ENCODE assay signal across 2 cellular contexts in the genomic region with DNA sequence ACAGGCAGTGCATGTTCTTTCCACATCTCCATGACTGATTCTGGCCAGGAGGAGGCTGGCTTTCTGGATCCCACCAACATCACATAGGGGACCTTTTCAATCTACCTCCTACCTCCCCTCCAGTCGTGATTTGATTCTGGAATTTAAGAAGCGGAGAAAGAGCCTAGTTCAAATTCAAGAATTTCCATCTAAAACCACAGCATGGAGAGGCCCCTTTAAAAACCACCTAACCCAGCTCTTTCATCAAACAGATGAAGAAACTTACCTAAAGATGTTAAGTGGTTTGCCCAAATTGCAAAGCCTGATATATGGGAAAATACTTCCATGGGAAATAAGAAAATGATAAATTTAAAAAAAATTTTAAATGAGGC.
TF ChIP-seq lines count a peak whose summit lies in the region.

No MANE protein-coding gene starts in this region.

TF ChIP-seq in IMR-90, 13 proteins besides CTCF, POLR2A, EP300 and RAD21:
- TF ChIP-seq CHD1 (IDR thresholded peaks at IDR 0.05; ENCODE audit: low read depth, low read length) (no peak), ELK1 (IDR thresholded peaks at IDR 0.05; ENCODE audit: borderline replicate concordance, low read depth, low read length) (no peak), MXI1 (IDR thresholded peaks at IDR 0.05; ENCODE audit: borderline replicate concordance, low read depth, low read length) (no peak), MAZ (IDR thresholded peaks at IDR 0.05; ENCODE audit: borderline replicate concordance, low read depth, low read length) (no peak), MAFK (IDR thresholded peaks at IDR 0.05; ENCODE audit: low read depth, low read length) (no peak)

TF ChIP-seq in K562, 482 proteins besides CTCF, POLR2A, EP300 and RAD21:
- TF ChIP-seq, protein P1, sequence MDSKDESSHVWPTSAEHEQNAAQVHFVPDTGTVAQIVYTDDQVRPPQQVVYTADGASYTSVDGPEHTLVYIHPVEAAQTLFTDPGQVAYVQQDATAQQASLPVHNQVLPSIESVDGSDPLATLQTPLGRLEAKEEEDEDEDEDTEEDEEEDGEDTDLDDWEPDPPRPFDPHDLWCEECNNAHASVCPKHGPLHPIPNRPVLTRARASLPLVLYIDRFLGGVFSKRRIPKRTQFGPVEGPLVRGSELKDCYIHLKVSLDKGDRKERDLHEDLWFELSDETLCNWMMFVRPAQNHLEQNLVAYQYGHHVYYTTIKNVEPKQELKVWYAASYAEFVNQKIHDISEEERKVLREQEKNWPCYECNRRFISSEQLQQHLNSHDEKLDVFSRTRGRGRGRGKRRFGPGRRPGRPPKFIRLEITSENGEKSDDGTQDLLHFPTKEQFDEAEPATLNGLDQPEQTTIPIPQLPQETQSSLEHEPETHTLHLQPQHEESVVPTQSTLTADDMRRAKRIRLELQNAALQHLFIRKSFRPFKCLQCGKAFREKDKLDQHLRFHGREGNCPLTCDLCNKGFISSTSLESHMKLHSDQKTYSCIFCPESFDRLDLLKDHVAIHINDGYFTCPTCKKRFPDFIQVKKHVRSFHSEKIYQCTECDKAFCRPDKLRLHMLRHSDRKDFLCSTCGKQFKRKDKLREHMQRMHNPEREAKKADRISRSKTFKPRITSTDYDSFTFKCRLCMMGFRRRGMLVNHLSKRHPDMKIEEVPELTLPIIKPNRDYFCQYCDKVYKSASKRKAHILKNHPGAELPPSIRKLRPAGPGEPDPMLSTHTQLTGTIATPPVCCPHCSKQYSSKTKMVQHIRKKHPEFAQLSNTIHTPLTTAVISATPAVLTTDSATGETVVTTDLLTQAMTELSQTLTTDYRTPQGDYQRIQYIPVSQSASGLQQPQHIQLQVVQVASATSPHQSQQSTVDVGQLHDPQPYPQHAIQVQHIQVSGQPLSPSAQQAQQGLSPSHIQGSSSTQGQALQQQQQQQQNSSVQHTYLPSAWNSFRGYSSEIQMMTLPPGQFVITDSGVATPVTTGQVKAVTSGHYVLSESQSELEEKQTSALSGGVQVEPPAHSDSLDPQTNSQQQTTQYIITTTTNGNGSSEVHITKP (IDR thresholded peaks at IDR 0.05; ENCODE audit: partially characterized antibody), result peak; percentile 95
- TF ChIP-seq FOXK2 (conservative IDR thresholded peaks at IDR 0.05 in 1 of 2, IDR thresholded peaks at IDR 0.05 in 1 of 2; ENCODE audit: low read depth in 2 of 2), result 0 out of 4 replicates have a peak, but pooled peaks of 1 of the 2 experiments have one; percentile 22
- TF ChIP-seq FOXJ3 (CRISPR knock-in tag; IDR thresholded peaks at IDR 0.05), result no peak
- TF ChIP-seq TCF7L2 (IDR thresholded peaks at IDR 0.05; ENCODE audit: low read depth, low read length), result 0 out of 2 replicates have a peak, but pooled peaks have one; percentile 10
